ENCODE assay signal across 8 cellular contexts in the genomic region with DNA sequence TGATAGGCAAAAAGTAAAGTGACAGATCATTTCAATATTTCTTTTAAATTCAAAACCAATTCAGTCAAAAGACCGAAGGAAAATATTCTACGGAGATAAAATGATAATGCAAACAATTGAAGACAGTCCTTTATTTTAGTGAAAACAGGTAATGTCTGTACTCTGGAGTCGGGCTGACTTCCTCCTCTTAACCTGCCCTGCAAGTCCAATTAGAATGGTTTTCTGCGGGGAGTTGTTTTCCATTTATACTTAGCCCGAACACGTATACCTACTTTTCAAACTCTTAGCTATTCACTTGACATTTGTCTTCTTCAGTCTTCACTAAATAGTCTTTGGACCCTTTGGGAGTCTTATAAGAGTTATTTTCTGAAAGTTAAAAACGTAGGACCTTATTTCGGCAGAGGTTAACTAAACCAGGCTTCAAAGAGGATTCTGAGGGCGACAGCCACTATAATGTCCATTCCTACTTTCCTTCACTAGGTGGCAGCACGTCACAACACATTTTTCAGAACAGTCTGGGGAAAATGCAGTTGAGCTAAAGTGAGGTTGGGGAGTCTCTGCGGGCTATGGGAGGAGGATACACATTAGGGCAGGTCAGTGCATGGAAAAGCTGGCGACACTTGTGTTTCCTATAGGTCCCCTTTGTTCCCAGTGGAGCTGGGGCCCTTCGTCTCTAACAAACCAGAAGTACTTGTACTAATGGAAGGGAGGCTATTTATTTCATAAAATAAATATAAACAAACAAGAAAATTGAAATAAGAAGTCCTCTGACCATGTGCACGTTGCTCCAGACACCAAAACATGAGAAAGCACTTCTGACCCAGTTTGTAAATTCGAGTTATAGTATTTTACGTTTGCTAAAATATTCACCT.
DNase-seq lines count a peak whose midpoint lies in the region; ATAC-seq and TF ChIP-seq lines count a peak whose summit lies in the region.

No MANE protein-coding gene starts in this region.

- H3K9me3 Mint-ChIP-seq in neural progenitor cell = no peaks in the 10 kb centered on the region

- DNase-seq in NCI-H69 (lab: John Stamatoyannopoulos, UW) (peak; percentile 89), activated T-cell treated with anti-CD3 and anti-CD28 coated beads for 4 hours (peak; percentile 1), fibroblast of the conjunctiva (ENCODE audit: low read depth) (peak; percentile 50), neural progenitor cell (ENCODE audit: low spot score) (peak; percentile 77)

- H3K4me1 Mint-ChIP-seq in neural progenitor cell = peaks cover 6% of the 10 kb centered on the region

- H3K36me3 ChIP-seq in ACC112 (ENCODE audit: insufficient read depth, low read length) (no peaks in the 10 kb centered on the region), neural progenitor cell (no peaks in the 10 kb centered on the region)

- H3K36me3 Mint-ChIP-seq in neural progenitor cell = no peaks in the 10 kb centered on the region

- H3K27me3 ChIP-seq in ACC112 (ENCODE audit: insufficient read depth, low read length) = no peaks in the 10 kb centered on the region
- H3K27me3 ChIP-seq in neural progenitor cell = no peaks in the 10 kb centered on the region

- ATAC-seq in HG03439 (IDR thresholded peaks at IDR 0.05; ENCODE audit: unreplicated experiment) (peak; percentile 61), HG03457 (IDR thresholded peaks at IDR 0.05; ENCODE audit: unreplicated experiment) (no peak)

- H3K79me2 ChIP-seq in ACC112 (ENCODE audit: control insufficient read depth, insufficient read depth, low read length, unreplicated experiment) = no peaks in the 10 kb centered on the region
- no peaks in the 10 kb centered on the region for H3K79me2 ChIP-seq in neural progenitor cell (ENCODE audit: low read depth)

- H3K27ac ChIP-seq in ACC112 (ENCODE audit: low read depth, low read length) (peak overlapping the region; percentile 96), neural progenitor cell (no peak overlapping the region)

- H3K27ac Mint-ChIP-seq in neural progenitor cell = no peak overlapping the region

- no peak overlapping the region for H3K4me3 Mint-ChIP-seq in neural progenitor cell

- H3K27me3 Mint-ChIP-seq in neural progenitor cell (ENCODE audit: insufficient read depth, low read depth) = peaks cover 9% of the 10 kb centered on the region

- no peak overlapping the region for H3K9ac ChIP-seq in neural progenitor cell

- no peaks in the 10 kb centered on the region for H3F3A ChIP-seq in neural progenitor cell (ENCODE audit: low read depth)

- H2AFZ ChIP-seq in ACC112 (ENCODE audit: low read length, unreplicated experiment) (peak overlapping the region; percentile 76), neural progenitor cell (replicated peaks) (no peak overlapping the region)

- H3K4me3 ChIP-seq in ACC112 (ENCODE audit: low read depth, low read length) (peak overlapping the region; percentile 26; the same call in 1 of the 2 replicates), neural progenitor cell (no peak overlapping the region)

- H3K4me2 ChIP-seq in neural progenitor cell = peak overlapping the region; percentile 19

- TF ChIP-seq CTCF in GM12874 (IDR thresholded peaks at IDR 0.05; ENCODE audit: insufficient read depth, low read depth, low read length) (peak; percentile 69), neural progenitor cell (IDR thresholded peaks at IDR 0.05) (peak; percentile 90)

- H4K20me1 ChIP-seq in neural progenitor cell (ENCODE audit: low read depth) = no peaks in the 10 kb centered on the region

- H3K9me3 ChIP-seq in neural progenitor cell (ENCODE audit: low read depth) = no peaks in the 10 kb centered on the region

- H3K4me1 ChIP-seq in ACC112 (ENCODE audit: control insufficient read depth, insufficient read depth, low read length, unreplicated experiment) = peaks cover 51% of the 10 kb centered on the region
- no peaks in the 10 kb centered on the region for H3K4me1 ChIP-seq in neural progenitor cell

Comparison
In these comparisons a context has a peak if more than half of its experiments do, and no peak if none do; other contexts are left out.
1. DNase-seq: peak in every context shown above with its lines; median percentile 89 in NCI-H69; 77 in neural progenitor cell; 50 in fibroblast of the conjunctiva; 1 in activated T-cell treated with anti-CD3 and anti-CD28 coated beads for 4 hours.